ENCODE assay signal across 23 cellular contexts in genomic region chr11:31953803-31954327, GRCh38.
"Had no signal": no experiment of that assay in that cellular context is flagged by ENCODE, and none has a peak within 500 bp of the region (broad histone marks: within the 10 kb centered on the region; RNA-seq: fewer than 3 reads in every experiment).

No MANE protein-coding gene starts in this region.

- H3K27ac ChIP-seq: coronary artery, dorsolateral prefrontal cortex, esophagus muscularis mucosa, foreskin keratinocyte, gastroesophageal sphincter, heart left ventricle, left lung, lower lobe of right lung had no signal

- H3K4me3 Mint-ChIP-seq: mesothelial cell of epicardium, naive B cell had no signal

- H3K9me3 ChIP-seq: esophagus muscularis mucosa, gastroesophageal sphincter, heart left ventricle, left lung, lower lobe of right lung, mucosa of descending colon had no signal

- ATAC-seq: foreskin keratinocyte, gastroesophageal sphincter, heart left ventricle, left cardiac atrium, left lung, left ventricle myocardium superior, lower lobe of right lung, mucosa of descending colon had no signal

- FAIRE-seq: colon, endothelial cell of umbilical vein, frontal cortex, islet of Langerhans, keratinocyte had no signal

- DNase-seq: dermis blood vessel endothelial cell; dorsolateral prefrontal cortex; effector CD4-positive, alpha-beta T cell; effector memory CD4-positive, alpha-beta T cell; foreskin keratinocyte; heart left ventricle; hippocampal formation; left cardiac atrium; left lung; left ventricle myocardium superior; lower lobe of right lung; mesenchymal stem cell; mucosa of descending colon; naive B cell had no signal

- H3K9me3 Mint-ChIP-seq: mesothelial cell of epicardium had no signal

- H3K27ac Mint-ChIP-seq: mesothelial cell of epicardium had no signal

- H3K27me3 ChIP-seq: dorsolateral prefrontal cortex, esophagus muscularis mucosa, gastroesophageal sphincter, heart left ventricle, left lung had no signal

- H3K4me3 ChIP-seq: coronary artery, dorsolateral prefrontal cortex, esophagus muscularis mucosa, gastroesophageal sphincter, heart left ventricle, left lung, lower lobe of right lung, mucosa of descending colon had no signal

- H3K36me3 Mint-ChIP-seq: mesothelial cell of epicardium, naive B cell had no signal

- H3K36me3 ChIP-seq: esophagus muscularis mucosa, gastroesophageal sphincter, heart left ventricle, left lung, lower lobe of right lung had no signal

- H3K4me1 ChIP-seq: foreskin keratinocyte, left lung, lower lobe of right lung had no signal
